8 cellular contexts compared by ENCODE assay signal in genomic region chr2:218291318-218291933, GRCh38. TPM values are rescaled to one million over a fixed set of nuclear protein-coding genes. Genes with fewer than 3 reads are reported as not detected.
DNase-seq lines count a peak whose midpoint lies in the region; ATAC-seq and TF ChIP-seq lines count a peak whose summit lies in the region.

No MANE protein-coding gene starts in this region.

- no peak overlapping the region for H2AFZ ChIP-seq in smooth muscle cell (ENCODE audit: low read depth)

- peaks cover 30% of the 10 kb centered on the region for H3F3A ChIP-seq in smooth muscle cell (ENCODE audit: low read depth)

- peaks cover 67% of the 10 kb centered on the region for H3K4me1 Mint-ChIP-seq in T-helper 2 cell treated with Interferon-gamma antibody and Interleukin-4, amounts not matched to agents 5 μg/mL and 100 μg/mL, for 36 hours (ENCODE audit: low read depth)
- peaks cover 50% of the 10 kb centered on the region for H3K4me1 Mint-ChIP-seq in activated naive CD8-positive, alpha-beta T cell treated with anti-CD3 and anti-CD28 coated beads, Interleukin-2, amount 10 ng/mL, durations not matched to agents 7 days and 5 days

- H3K9me3 ChIP-seq in right cardiac atrium (ENCODE audit: control insufficient read depth, low read length): no peaks in the 10 kb centered on the region
- no peaks in the 10 kb centered on the region for H3K9me3 ChIP-seq in smooth muscle cell (replicated peaks; ENCODE audit: low read depth)

- peaks cover 28% of the 10 kb centered on the region for H3K36me3 Mint-ChIP-seq in T-helper 2 cell treated with Interferon-gamma antibody and Interleukin-4, amounts not matched to agents 5 μg/mL and 100 μg/mL, for 36 hours (ENCODE audit: low read depth)
- peaks cover 3% of the 10 kb centered on the region for H3K36me3 Mint-ChIP-seq in activated naive CD8-positive, alpha-beta T cell treated with anti-CD3 and anti-CD28 coated beads, Interleukin-2, amount 10 ng/mL, durations not matched to agents 7 days and 5 days

- TF ChIP-seq CTCF in smooth muscle cell (IDR thresholded peaks at IDR 0.05; ENCODE audit: borderline replicate concordance, insufficient read depth, poor library complexity, severe bottlenecking): no peak
- TF ChIP-seq CTCF in GM20000 (IDR thresholded peaks at IDR 0.05; ENCODE audit: extremely low read depth, missing control alignments): no peak

- peak overlapping the region; percentile 48 for H3K4me3 ChIP-seq in right cardiac atrium (ENCODE audit: low read length)
- peak overlapping the region; percentile 64 for H3K4me3 ChIP-seq in smooth muscle cell

- DNase-seq in T-helper 2 cell treated with Interferon-gamma antibody and Interleukin-4, amounts not matched to agents 5 μg/mL and 100 μg/mL, for 36 hours (ENCODE audit: low spot score): peak; percentile 12
- DNase-seq in T-helper 2 cell (no peak), right cardiac atrium (peak in 2 of 3 donors; percentile 36 to 57), smooth muscle cell (lab: John Stamatoyannopoulos, UW; ENCODE audit: unreplicated experiment) (no peak), GM20000 (ENCODE audit: low spot score) (no peak)
- no peak for DNase-seq in activated naive CD8-positive, alpha-beta T cell treated with anti-CD3 and anti-CD28 coated beads, Interleukin-2, amount 10 ng/mL, durations not matched to agents 7 days and 5 days

- intact Hi-C loops in right cardiac atrium (cut with DNase I): loop anchor here (5.0 to 10.0 kb wide), 4 partner anchors 103 to 356 kb away; partner anchors contain the start of gene CTDSP1 (in 4 of the 4)

- no peak for ATAC-seq in activated naive CD8-positive, alpha-beta T cell treated with anti-CD3 and anti-CD28 coated beads, Interleukin-2, amount 10 ng/mL, durations not matched to agents 7 days and 5 days (ENCODE audit: low read depth)
- peak; percentile 1 for ATAC-seq in right cardiac atrium
- ATAC-seq in GM21515 (IDR thresholded peaks at IDR 0.05; ENCODE audit: unreplicated experiment): no peak
- ATAC-seq in HG03378 (IDR thresholded peaks at IDR 0.05; ENCODE audit: unreplicated experiment): no peak

- H3K4me1 ChIP-seq in right cardiac atrium (ENCODE audit: control insufficient read depth, insufficient read depth, low read length) (peaks cover 15% of the 10 kb centered on the region), smooth muscle cell (ENCODE audit: low read depth) (peaks cover 38% of the 10 kb centered on the region)

- peak overlapping the region; percentile 91 for H3K27ac Mint-ChIP-seq in T-helper 2 cell treated with Interferon-gamma antibody and Interleukin-4, amounts not matched to agents 5 μg/mL and 100 μg/mL, for 36 hours
- peak overlapping the region; percentile 93 for H3K27ac Mint-ChIP-seq in activated naive CD8-positive, alpha-beta T cell treated with anti-CD3 and anti-CD28 coated beads, Interleukin-2, amount 10 ng/mL, durations not matched to agents 7 days and 5 days

- H3K79me2 ChIP-seq in smooth muscle cell (ENCODE audit: low read depth): peaks cover 58% of the 10 kb centered on the region

- no peaks in the 10 kb centered on the region for H3K27me3 ChIP-seq in right cardiac atrium (ENCODE audit: control insufficient read depth, insufficient read depth)
- H3K27me3 ChIP-seq in smooth muscle cell (ENCODE audit: low read depth): no peaks in the 10 kb centered on the region

- H4K20me1 ChIP-seq in smooth muscle cell (ENCODE audit: low read depth): no peaks in the 10 kb centered on the region

- no peaks in the 10 kb centered on the region for H3K27me3 Mint-ChIP-seq in T-helper 2 cell treated with Interferon-gamma antibody and Interleukin-4, amounts not matched to agents 5 μg/mL and 100 μg/mL, for 36 hours (ENCODE audit: low read depth)
- no peaks in the 10 kb centered on the region for H3K27me3 Mint-ChIP-seq in activated naive CD8-positive, alpha-beta T cell treated with anti-CD3 and anti-CD28 coated beads, Interleukin-2, amount 10 ng/mL, durations not matched to agents 7 days and 5 days

- H3K9me3 Mint-ChIP-seq in T-helper 2 cell treated with Interferon-gamma antibody and Interleukin-4, amounts not matched to agents 5 μg/mL and 100 μg/mL, for 36 hours: no peaks in the 10 kb centered on the region
- H3K9me3 Mint-ChIP-seq in activated naive CD8-positive, alpha-beta T cell treated with anti-CD3 and anti-CD28 coated beads, Interleukin-2, amount 10 ng/mL, durations not matched to agents 7 days and 5 days: no peaks in the 10 kb centered on the region

- peak overlapping the region; percentile 73 for H3K9ac ChIP-seq in smooth muscle cell (ENCODE audit: low read depth)

- H3K4me3 Mint-ChIP-seq in T-helper 2 cell treated with Interferon-gamma antibody and Interleukin-4, amounts not matched to agents 5 μg/mL and 100 μg/mL, for 36 hours: peak overlapping the region; percentile 96
- H3K4me3 Mint-ChIP-seq in activated naive CD8-positive, alpha-beta T cell treated with anti-CD3 and anti-CD28 coated beads, Interleukin-2, amount 10 ng/mL, durations not matched to agents 7 days and 5 days: peak overlapping the region; percentile 93

- POLR2A ChIA-PET in activated naive CD8-positive, alpha-beta T cell treated with anti-CD3 and anti-CD28 coated beads, Interleukin-2, amount 10 ng/mL, durations not matched to agents 7 days and 5 days (lab: Charles Lee): interaction anchor here (1.1 to 2.2 kb wide), 9 partner anchors 11 to 108 kb away, joined by 3 to 9 read pairs (median 4); partner anchors contain the start of genes AAMP, CTDSP1 and PNKD

- peak overlapping the region; percentile 86 for H3K27ac ChIP-seq in right cardiac atrium (ENCODE audit: low read length)
- H3K27ac ChIP-seq in smooth muscle cell (ENCODE audit: low read depth): peak overlapping the region; percentile 100

- H3K4me2 ChIP-seq in smooth muscle cell: peak overlapping the region; percentile 94

- WGBS in right cardiac atrium: 34% methylated on average over 8 of the region's 8 CpGs
- whole genome bisulfite sequencing in smooth muscle cell (ENCODE audit: low lambda C conversion rate): 66% methylated on average over 8 of the region's 8 CpGs

- no peaks in the 10 kb centered on the region for H3K36me3 ChIP-seq in smooth muscle cell (ENCODE audit: low read depth)

RNA-seq across cellular contexts. Expression of gene TMBIM1, which starts 0.9 kb away (rescaled TPM):
- total RNA-seq in activated naive CD8-positive, alpha-beta T cell treated with anti-CD3 and anti-CD28 coated beads, Interleukin-2, amount 10 ng/mL, durations not matched to agents 7 days and 5 days: 10 to 100 TPM; 61.0 to 71.5 TPM
- total RNA-seq in right cardiac atrium (100 to 1,000 TPM in 3 of 4 donors, 10 to 100 TPM in 1; 95.2 to 158 (median 118) TPM), smooth muscle cell (109 TPM in 2 replicates)
- polyA plus RNA-seq in right cardiac atrium (64.3 TPM), smooth muscle cell (121 and 172 TPM in 2 replicates)

RNA-seq across cellular contexts. Expression of gene PNKD, which starts 21.1 kb away (rescaled TPM):
- 10 to 100 TPM; 33.9 to 36.3 TPM for total RNA-seq in activated naive CD8-positive, alpha-beta T cell treated with anti-CD3 and anti-CD28 coated beads, Interleukin-2, amount 10 ng/mL, durations not matched to agents 7 days and 5 days
- total RNA-seq in right cardiac atrium (10 to 100 TPM; 69.3 to 96.5 (median 80.5) TPM), smooth muscle cell (26.1 and 42.0 TPM in 2 replicates)
- polyA plus RNA-seq in right cardiac atrium (157 TPM), smooth muscle cell (109 and 126 TPM in 2 replicates)

RNA-seq across cellular contexts. Expression of gene AAMP, which starts 21.5 kb away (rescaled TPM):
- total RNA-seq in activated naive CD8-positive, alpha-beta T cell treated with anti-CD3 and anti-CD28 coated beads, Interleukin-2, amount 10 ng/mL, durations not matched to agents 7 days and 5 days: 10 to 100 TPM; 45.2 to 51.7 TPM
- total RNA-seq in right cardiac atrium (10 to 100 TPM; 44.3 to 53.9 (median 49.9) TPM), smooth muscle cell (58.9 and 71.5 TPM in 2 replicates)
- polyA plus RNA-seq in right cardiac atrium (56.6 TPM), smooth muscle cell (95.8 and 135 TPM in 2 replicates)

RNA-seq across cellular contexts. Expression of gene GPBAR1, which starts 30.6 kb away (rescaled TPM):
- total RNA-seq in activated naive CD8-positive, alpha-beta T cell treated with anti-CD3 and anti-CD28 coated beads, Interleukin-2, amount 10 ng/mL, durations not matched to agents 7 days and 5 days: under 1 TPM; 0.71 to 0.72 TPM
- 1 to 10 TPM; 5.2 to 8.6 (median 5.9) TPM for total RNA-seq in right cardiac atrium
- 3.5 TPM for polyA plus RNA-seq in right cardiac atrium
- total RNA-seq in smooth muscle cell: 0.94 and 1.3 TPM in 2 replicates
- polyA plus RNA-seq in smooth muscle cell: 1.6 and 2.6 TPM in 2 replicates

Comparison
In these comparisons a context has a peak if more than half of its experiments do, and no peak if none do; other contexts are left out.
1. DNase-seq: peak in T-helper 2 cell treated with Interferon-gamma antibody and Interleukin-4, amounts not matched to agents 5 μg/mL and 100 μg/mL, for 36 hours (single experiment) and right cardiac atrium (2 of 3); none in T-helper 2 cell (0 of 5), activated naive CD8-positive, alpha-beta T cell treated with anti-CD3 and anti-CD28 coated beads, Interleukin-2, amount 10 ng/mL, durations not matched to agents 7 days and 5 days (single experiment), smooth muscle cell (single experiment) and GM20000 (single experiment).
2. ATAC-seq: peak in right cardiac atrium (2 of 2); none in activated naive CD8-positive, alpha-beta T cell treated with anti-CD3 and anti-CD28 coated beads, Interleukin-2, amount 10 ng/mL, durations not matched to agents 7 days and 5 days (single experiment), GM21515 (single experiment) and HG03378 (single experiment).